In genomic region chr9:104177003-104177611, GRCh38 we compare ENCODE assay signal across 8 cellular contexts.
DNase-seq lines count a peak whose midpoint lies in the region; FAIRE-seq and TF ChIP-seq lines count a peak whose summit lies in the region.
"Had no signal": no experiment of that assay in that cellular context is flagged by ENCODE, and none has a peak within 500 bp of the region (broad histone marks: within the 10 kb centered on the region; RNA-seq: fewer than 3 reads in every experiment).

No MANE protein-coding gene starts in this region.

- peak; percentile 67 for FAIRE-seq in GM19239 (lab: Jason Lieb, UNC)

- H3K27me3 ChIP-seq in KMS-11 (ENCODE audit: insufficient read depth, low read depth), result no peaks in the 10 kb centered on the region

- H3K79me2 ChIP-seq in KMS-11 (ENCODE audit: insufficient read depth, low read depth), result no peaks in the 10 kb centered on the region
- H3K79me2 ChIP-seq: parathyroid adenoma had no signal

- no peak overlapping the region for H3K27ac ChIP-seq in KMS-11
- H3K27ac ChIP-seq: parathyroid adenoma had no signal

- no peak overlapping the region for H3K4me3 Mint-ChIP-seq in progenitor cell of endocrine pancreas (ENCODE audit: low read depth)

- TF ChIP-seq CTCF in KMS-11 (conservative IDR thresholded peaks at IDR 0.05; ENCODE audit: low read depth, low read length) (peak; percentile 54), astrocyte of the spinal cord (IDR thresholded peaks at IDR 0.05; ENCODE audit: low read depth, low read length) (peak; percentile 21), progenitor cell of endocrine pancreas (IDR thresholded peaks at IDR 0.05; ENCODE audit: unreplicated experiment) (peak; percentile 52)

- no peak overlapping the region for H3K9ac ChIP-seq in KMS-11
- H3K9ac ChIP-seq: parathyroid adenoma had no signal

- no peaks in the 10 kb centered on the region for H3K4me1 Mint-ChIP-seq in progenitor cell of endocrine pancreas (ENCODE audit: low read depth)

- H3K27me3 Mint-ChIP-seq in progenitor cell of endocrine pancreas, result no peaks in the 10 kb centered on the region

- H4K20me1 ChIP-seq in KMS-11 (ENCODE audit: insufficient read depth), result no peaks in the 10 kb centered on the region

- no peaks in the 10 kb centered on the region for H3K9me3 Mint-ChIP-seq in progenitor cell of endocrine pancreas (ENCODE audit: low read depth)

- H3K4me1 ChIP-seq in KMS-11 (ENCODE audit: low read depth, poor library complexity, severe bottlenecking), result no peaks in the 10 kb centered on the region
- H3K4me1 ChIP-seq: parathyroid adenoma had no signal

- no peak overlapping the region for H3K4me2 ChIP-seq in KMS-11

- no peaks in the 10 kb centered on the region for H3K36me3 Mint-ChIP-seq in progenitor cell of endocrine pancreas (ENCODE audit: insufficient read depth)

- no peak overlapping the region for H3K27ac Mint-ChIP-seq in progenitor cell of endocrine pancreas

- no peak for DNase-seq in GM19239 (ENCODE audit: insufficient read length, low spot score)
- DNase-seq in astrocyte of the spinal cord (ENCODE audit: low read depth, low spot score), result no peak
- no peak for DNase-seq in progenitor cell of endocrine pancreas (ENCODE audit: low spot score, unreplicated experiment)
- no peak for DNase-seq in SKM-1 (lab: John Stamatoyannopoulos, UW; ENCODE audit: unreplicated experiment)
- no peak for DNase-seq in GOT3 (lab: John Stamatoyannopoulos, UW)
- no peak for DNase-seq in activated T-cell treated with anti-CD3 and anti-CD28 coated beads, Interleukin-2, amount 50 U/mL, for 48 hours

- H3K4me3 ChIP-seq in KMS-11 (IDR thresholded peaks at IDR 0.05; ENCODE audit: insufficient read depth, low read depth, low read length) (no peak overlapping the region), astrocyte of the spinal cord (ENCODE audit: low read depth, low read length) (no peak overlapping the region)

- H3K36me3 ChIP-seq in KMS-11 (ENCODE audit: insufficient read depth), result no peaks in the 10 kb centered on the region

- in situ Hi-C loops in astrocyte of the spinal cord (cut with HindIII; ENCODE audit: low sequenced_read_pairs), result no loop called here

- no peak overlapping the region for H2AFZ ChIP-seq in KMS-11 (ENCODE audit: low read depth)
- H2AFZ ChIP-seq: parathyroid adenoma had no signal
